3 cellular contexts compared by ENCODE assay signal in the genomic region with DNA sequence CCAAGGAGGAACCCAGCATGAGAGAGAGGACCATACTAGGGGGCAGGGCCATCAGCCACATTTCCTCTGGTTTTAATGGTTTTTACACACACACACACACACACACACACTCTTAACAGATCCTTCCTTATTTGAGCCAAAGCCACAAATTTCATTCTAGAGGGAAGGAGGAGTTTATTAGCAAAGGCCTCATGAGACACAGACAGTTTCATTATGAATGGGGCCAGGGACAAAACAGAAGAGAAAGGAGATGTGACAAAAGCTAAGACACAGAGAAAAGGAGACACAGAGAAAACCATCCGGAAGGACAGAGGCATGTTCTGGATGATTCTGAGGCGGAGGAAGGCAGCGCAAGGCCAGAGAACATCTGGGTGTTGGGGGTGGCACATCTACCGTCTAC.
TF ChIP-seq lines count a peak whose summit lies in the region.

No MANE protein-coding gene starts in this region.

TF ChIP-seq in liver, 16 proteins besides CTCF, POLR2A, EP300 and RAD21:
- TF ChIP-seq GABPA (IDR thresholded peaks at IDR 0.05 in 1 of 2, conservative IDR thresholded peaks at IDR 0.05 in 1 of 2) (no peak), FOXA2 (IDR thresholded peaks at IDR 0.05) (no peak), RXRA (IDR thresholded peaks at IDR 0.05) (no peak), FOXA1 (IDR thresholded peaks at IDR 0.05) (no peak), JUND (IDR thresholded peaks at IDR 0.05) (peak; percentile 20 to 39), TAF1 (conservative IDR thresholded peaks at IDR 0.05) (no peak), HNF4G (IDR thresholded peaks at IDR 0.05) (no peak), HNF4A (conservative IDR thresholded peaks at IDR 0.05) (no peak), YY1 (IDR thresholded peaks at IDR 0.05) (no peak)
- TF ChIP-seq, protein P1, sequence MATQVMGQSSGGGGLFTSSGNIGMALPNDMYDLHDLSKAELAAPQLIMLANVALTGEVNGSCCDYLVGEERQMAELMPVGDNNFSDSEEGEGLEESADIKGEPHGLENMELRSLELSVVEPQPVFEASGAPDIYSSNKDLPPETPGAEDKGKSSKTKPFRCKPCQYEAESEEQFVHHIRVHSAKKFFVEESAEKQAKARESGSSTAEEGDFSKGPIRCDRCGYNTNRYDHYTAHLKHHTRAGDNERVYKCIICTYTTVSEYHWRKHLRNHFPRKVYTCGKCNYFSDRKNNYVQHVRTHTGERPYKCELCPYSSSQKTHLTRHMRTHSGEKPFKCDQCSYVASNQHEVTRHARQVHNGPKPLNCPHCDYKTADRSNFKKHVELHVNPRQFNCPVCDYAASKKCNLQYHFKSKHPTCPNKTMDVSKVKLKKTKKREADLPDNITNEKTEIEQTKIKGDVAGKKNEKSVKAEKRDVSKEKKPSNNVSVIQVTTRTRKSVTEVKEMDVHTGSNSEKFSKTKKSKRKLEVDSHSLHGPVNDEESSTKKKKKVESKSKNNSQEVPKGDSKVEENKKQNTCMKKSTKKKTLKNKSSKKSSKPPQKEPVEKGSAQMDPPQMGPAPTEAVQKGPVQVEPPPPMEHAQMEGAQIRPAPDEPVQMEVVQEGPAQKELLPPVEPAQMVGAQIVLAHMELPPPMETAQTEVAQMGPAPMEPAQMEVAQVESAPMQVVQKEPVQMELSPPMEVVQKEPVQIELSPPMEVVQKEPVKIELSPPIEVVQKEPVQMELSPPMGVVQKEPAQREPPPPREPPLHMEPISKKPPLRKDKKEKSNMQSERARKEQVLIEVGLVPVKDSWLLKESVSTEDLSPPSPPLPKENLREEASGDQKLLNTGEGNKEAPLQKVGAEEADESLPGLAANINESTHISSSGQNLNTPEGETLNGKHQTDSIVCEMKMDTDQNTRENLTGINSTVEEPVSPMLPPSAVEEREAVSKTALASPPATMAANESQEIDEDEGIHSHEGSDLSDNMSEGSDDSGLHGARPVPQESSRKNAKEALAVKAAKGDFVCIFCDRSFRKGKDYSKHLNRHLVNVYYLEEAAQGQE (IDR thresholded peaks at IDR 0.05) = peak; percentile 9
- TF ChIP-seq, protein P2, sequence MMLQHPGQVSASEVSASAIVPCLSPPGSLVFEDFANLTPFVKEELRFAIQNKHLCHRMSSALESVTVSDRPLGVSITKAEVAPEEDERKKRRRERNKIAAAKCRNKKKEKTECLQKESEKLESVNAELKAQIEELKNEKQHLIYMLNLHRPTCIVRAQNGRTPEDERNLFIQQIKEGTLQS (IDR thresholded peaks at IDR 0.05) = no peak
- TF ChIP-seq, protein P3, sequence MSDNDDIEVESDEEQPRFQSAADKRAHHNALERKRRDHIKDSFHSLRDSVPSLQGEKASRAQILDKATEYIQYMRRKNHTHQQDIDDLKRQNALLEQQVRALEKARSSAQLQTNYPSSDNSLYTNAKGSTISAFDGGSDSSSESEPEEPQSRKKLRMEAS (IDR thresholded peaks at IDR 0.05) = no peak

TF ChIP-seq in HepG2, 621 proteins besides CTCF, POLR2A, EP300 and RAD21:
- TF ChIP-seq MIER3 (CRISPR knock-in tag; IDR thresholded peaks at IDR 0.05; ENCODE audit: borderline replicate concordance) = no peak
- no peak for TF ChIP-seq IKZF1 (IDR thresholded peaks at IDR 0.05)
- TF ChIP-seq HES4 (CRISPR knock-in tag; IDR thresholded peaks at IDR 0.05; ENCODE audit: borderline replicate concordance) = no peak
- no peak for TF ChIP-seq ELF4 (CRISPR knock-in tag; IDR thresholded peaks at IDR 0.05; ENCODE audit: borderline replicate concordance)
- TF ChIP-seq MIXL1 (CRISPR knock-in tag; IDR thresholded peaks at IDR 0.05) = no peak
- TF ChIP-seq RBM22 (optimal IDR thresholded peaks at IDR 0.05; ENCODE audit: low read length) = no peak
TF ChIP-seq in HepG2: peak in this region for 0.

TF ChIP-seq in SK-N-SH, 30 proteins besides CTCF, POLR2A, EP300 and RAD21:
- no peak for TF ChIP-seq RFX5 (IDR thresholded peaks at IDR 0.05; ENCODE audit: low read length)
